Comparison of ENCODE assay signal across 17 cellular contexts in the genomic region with DNA sequence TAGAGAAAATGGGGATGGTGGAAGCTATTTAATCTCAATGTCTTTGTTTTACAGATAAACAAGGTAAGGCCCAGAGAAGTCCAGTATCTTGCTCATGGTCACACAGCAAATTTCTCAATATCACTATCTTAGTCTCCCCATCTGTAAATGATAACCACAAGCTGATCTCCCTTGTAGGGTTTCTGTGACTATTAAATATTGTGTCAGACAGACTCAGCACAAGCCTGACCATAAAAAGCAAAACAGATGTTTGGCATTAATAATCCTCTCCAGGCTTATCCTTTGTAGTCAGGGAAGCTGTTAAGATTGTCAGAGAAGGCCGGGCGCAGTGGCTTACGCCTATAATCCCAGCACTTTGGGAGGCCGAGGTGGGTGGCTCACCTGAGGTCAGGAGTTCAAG.
DNase-seq lines count a peak whose midpoint lies in the region; ATAC-seq and TF ChIP-seq lines count a peak whose summit lies in the region.
"Had no signal": no experiment of that assay in that cellular context is flagged by ENCODE, and none has a peak within 500 bp of the region (broad histone marks: within the 10 kb centered on the region; RNA-seq: fewer than 3 reads in every experiment).

No MANE protein-coding gene starts in this region.

- H3K27ac ChIP-seq in WERI-Rb-1, result peak overlapping the region; percentile 71
- peak overlapping the region; percentile 82 for H3K27ac ChIP-seq in stomach smooth muscle (ENCODE audit: low read length)
- H3K27ac ChIP-seq: adrenal gland, HL-60, spleen had no signal

- H3K9me3 ChIP-seq in WERI-Rb-1 (ENCODE audit: severe bottlenecking) (no peaks in the 10 kb centered on the region), stomach smooth muscle (ENCODE audit: control insufficient read depth in 2 of 2, low read length in 2 of 2) (no peaks in the 10 kb centered on the region)
- H3K9me3 ChIP-seq: adrenal gland, spleen had no signal

- H3K4me1 Mint-ChIP-seq in activated T-cell treated with anti-CD3 and anti-CD28 coated beads, Interleukin-2, amount 50 U/mL, for 4 hours (ENCODE audit: low read depth), result no peaks in the 10 kb centered on the region
- H3K4me1 Mint-ChIP-seq: activated CD4-positive, alpha-beta T cell treated with anti-CD3 and anti-CD28 coated beads, Interleukin-2, amount 10 ng/mL, durations not matched to agents 7 days and 5 days; B cell had no signal

- no peak overlapping the region for H3K4me3 Mint-ChIP-seq in activated T-cell treated with anti-CD3 and anti-CD28 coated beads, Interleukin-2, amount 50 U/mL, for 4 hours
- H3K4me3 Mint-ChIP-seq: activated CD4-positive, alpha-beta T cell treated with anti-CD3 and anti-CD28 coated beads, Interleukin-2, amount 10 ng/mL, durations not matched to agents 7 days and 5 days; activated T-helper 1 cell treated with anti-CD3 and anti-CD28 coated beads, Interleukin-12 subunit alpha, Interleukin-12 subunit beta, Interleukin-2, Interleukin-4 antibody, amounts not matched to agents 30 ng/mL and 10 ng/mL and 1 ng/mL, durations not matched to agents 14 hours and 24 hours and 36 hours; B cell had no signal

- TF ChIP-seq CTCF in WERI-Rb-1 (IDR thresholded peaks at IDR 0.05; ENCODE audit: low read depth, low read length), result no peak

- H3K36me3 Mint-ChIP-seq in activated T-cell treated with anti-CD3 and anti-CD28 coated beads, Interleukin-2, amount 50 U/mL, for 4 hours (ENCODE audit: insufficient read depth), result no peaks in the 10 kb centered on the region

- H3K27me3 ChIP-seq in WERI-Rb-1 (ENCODE audit: insufficient read depth, low read depth, severe bottlenecking), result no peaks in the 10 kb centered on the region
- no peaks in the 10 kb centered on the region for H3K27me3 ChIP-seq in stomach smooth muscle (ENCODE audit: control insufficient read depth in 1 of 2, insufficient read depth in 2 of 2, low read length in 2 of 2)
- H3K27me3 ChIP-seq: adrenal gland, spleen had no signal

- DNase-seq in EL (peak; percentile 28), WERI-Rb-1 (peak; percentile 85), fibroblast of the conjunctiva (ENCODE audit: low read depth) (peak; percentile 62), head of caudate nucleus (no peak)
- DNase-seq in activated T-cell treated with anti-CD3 and anti-CD28 coated beads, Interleukin-2, amount 50 U/mL, for 4 hours, result no peak
- DNase-seq: activated CD4-positive, alpha-beta T cell treated with anti-CD3 and anti-CD28 coated beads, Interleukin-2, amount 10 ng/mL, durations not matched to agents 7 days and 5 days; adrenal gland; left cardiac atrium; NCI-H1436 treated with DMSO at 0.1 percent for 48 hours; spleen; stimulated activated naive CD4-positive, alpha-beta T cell treated with Interleukin-2 at 50 U/mL for 16 hours had no signal

- H3K9me3 Mint-ChIP-seq in activated T-cell treated with anti-CD3 and anti-CD28 coated beads, Interleukin-2, amount 50 U/mL, for 4 hours, result no peaks in the 10 kb centered on the region
- H3K9me3 Mint-ChIP-seq: activated CD4-positive, alpha-beta T cell treated with anti-CD3 and anti-CD28 coated beads, Interleukin-2, amount 10 ng/mL, durations not matched to agents 7 days and 5 days; activated T-helper 1 cell treated with anti-CD3 and anti-CD28 coated beads, Interleukin-12 subunit alpha, Interleukin-12 subunit beta, Interleukin-2, Interleukin-4 antibody, amounts not matched to agents 30 ng/mL and 10 ng/mL and 1 ng/mL, durations not matched to agents 14 hours and 24 hours and 36 hours had no signal

- ATAC-seq in HG02759 (IDR thresholded peaks at IDR 0.05; ENCODE audit: unreplicated experiment) (no peak), HG03520 (IDR thresholded peaks at IDR 0.05; ENCODE audit: unreplicated experiment) (no peak)
- ATAC-seq in activated T-cell treated with anti-CD3 and anti-CD28 coated beads, Interleukin-2, amount 50 U/mL, for 4 hours, result no peak

- H3K27me3 Mint-ChIP-seq in activated T-cell treated with anti-CD3 and anti-CD28 coated beads, Interleukin-2, amount 50 U/mL, for 4 hours (ENCODE audit: low read depth), result no peaks in the 10 kb centered on the region
- H3K27me3 Mint-ChIP-seq: activated CD4-positive, alpha-beta T cell treated with anti-CD3 and anti-CD28 coated beads, Interleukin-2, amount 10 ng/mL, durations not matched to agents 7 days and 5 days; B cell had no signal

- peak overlapping the region in 1 of 2 donors; percentile 2 for H3K9ac ChIP-seq in stomach smooth muscle (ENCODE audit: low read length in 2 of 2)

- H3K36me3 ChIP-seq in WERI-Rb-1, result no peaks in the 10 kb centered on the region
- H3K36me3 ChIP-seq in stomach smooth muscle (ENCODE audit: control insufficient read depth in 2 of 2, insufficient read depth in 2 of 2, low read length in 2 of 2), result no peaks in the 10 kb centered on the region
- H3K36me3 ChIP-seq: adrenal gland, spleen had no signal

- H3K4me3 ChIP-seq in WERI-Rb-1 (ENCODE audit: low read depth, low read length), result no peak overlapping the region
- H3K4me3 ChIP-seq in stomach smooth muscle (ENCODE audit: low read length in 2 of 2), result no peak overlapping the region
- H3K4me3 ChIP-seq: adrenal gland, spleen had no signal

- peaks cover 16% of the 10 kb centered on the region for H3K4me1 ChIP-seq in stomach smooth muscle (ENCODE audit: control insufficient read depth, insufficient read depth, low read length)
- H3K4me1 ChIP-seq: adrenal gland, spleen had no signal

- intact Hi-C loops in head of caudate nucleus (cut with DNase I), result loop anchor here (5.0 to 10.0 kb wide), 2 partner anchors 134 to 366 kb away; no protein-coding TSS in a partner anchor

Comparison
In these comparisons a context has a peak if more than half of its experiments do, and no peak if none do; other contexts are left out.
1. DNase-seq: peak in EL (single experiment), WERI-Rb-1 (single experiment) and fibroblast of the conjunctiva (single experiment); none in head of caudate nucleus (0 of 42) and activated T-cell treated with anti-CD3 and anti-CD28 coated beads, Interleukin-2, amount 50 U/mL, for 4 hours (single experiment).